ENCODE assay signal across 8 cellular contexts in genomic region chr19:48696353-48697010, GRCh38. TPM values are rescaled to one million over a fixed set of nuclear protein-coding genes. Genes with fewer than 3 reads are reported as not detected.
DNase-seq lines count a peak whose midpoint lies in the region; ATAC-seq and TF ChIP-seq lines count a peak whose summit lies in the region.

No MANE protein-coding gene starts in this region.

- no peaks in the 10 kb centered on the region for H3K9me3 ChIP-seq in CD8-positive, alpha-beta T cell (ENCODE audit: low read length)
- H3K9me3 ChIP-seq in esophagus muscularis mucosa: no peaks in the 10 kb centered on the region

- intact Hi-C loops in CD8-positive, alpha-beta T cell (cut with DNase I, micrococcal nuclease): no loop called here
- intact Hi-C loops in esophagus muscularis mucosa (cut with DNase I): no loop called here

- POLR2A ChIA-PET in CD8-positive, alpha-beta T cell (lab: Charles Lee): interaction anchor here (1.0 kb wide), 1 partner anchor 17 kb away, joined by 4 read pairs; no protein-coding TSS in a partner anchor

- H3K4me1 ChIP-seq in CD8-positive, alpha-beta T cell (ENCODE audit: insufficient read depth, low read length): peaks cover 11% of the 10 kb centered on the region
- H3K4me1 ChIP-seq in esophagus muscularis mucosa: peaks cover 8 to 13% (median 11%) of the 10 kb centered on the region in 4 donors

- H3K27me3 ChIP-seq in CD8-positive, alpha-beta T cell (ENCODE audit: insufficient read depth, low read length): no peaks in the 10 kb centered on the region
- peaks cover 0 to 25% (median 6%) of the 10 kb centered on the region in 4 donors for H3K27me3 ChIP-seq in esophagus muscularis mucosa

- no peak for TF ChIP-seq CTCF in CD8-positive, alpha-beta T cell (IDR thresholded peaks at IDR 0.05)
- TF ChIP-seq CTCF in esophagus muscularis mucosa (IDR thresholded peaks at IDR 0.05) (no peak), omental fat pad (IDR thresholded peaks at IDR 0.05) (no peak)

- no peak for TF ChIP-seq EP300 in esophagus muscularis mucosa (IDR thresholded peaks at IDR 0.05)

- ATAC-seq in CD8-positive, alpha-beta T cell: peak; percentile 55
- peak; percentile 56 for ATAC-seq in omental fat pad (ENCODE audit: low FRiP score)
- no peak for ATAC-seq in HG03095 (IDR thresholded peaks at IDR 0.05; ENCODE audit: unreplicated experiment)
- ATAC-seq in HG02763 (IDR thresholded peaks at IDR 0.05; ENCODE audit: unreplicated experiment): no peak

- CTCF ChIA-PET in CD8-positive, alpha-beta T cell (lab: Charles Lee): interaction anchor here (0.7 kb wide), 2 partner anchors 91 to 168 kb away, joined by 3 to 4 read pairs; no protein-coding TSS in a partner anchor

- peak in 2 of 7 experiments; percentile 20 to 50 for DNase-seq in CD8-positive, alpha-beta T cell
- peak; percentile 21 for DNase-seq in NCI-H2171 (lab: John Stamatoyannopoulos, UW)
- DNase-seq in esophagus muscularis mucosa (ENCODE audit: extremely low spot score): no peak
- no peak for DNase-seq in omental fat pad (ENCODE audit: low spot score)
- DNase-seq in hippocampal formation (lab: John Stamatoyannopoulos, UW): no peak
- no peak for DNase-seq in activated CD4-positive, CD25-positive, alpha-beta regulatory T cell treated with anti-CD3 and anti-CD28 coated beads, Interleukin-2, amount 50 U/mL, for 72 hours

- no peak for TF ChIP-seq POLR2A in esophagus muscularis mucosa (IDR thresholded peaks at IDR 0.05; ENCODE audit: low read depth)

- peaks cover 14% of the 10 kb centered on the region for H3K36me3 Mint-ChIP-seq in CD8-positive, alpha-beta T cell

- peaks cover 12% of the 10 kb centered on the region for H3K4me1 Mint-ChIP-seq in CD8-positive, alpha-beta T cell (ENCODE audit: low read depth)

- no peaks in the 10 kb centered on the region for H3K9me3 Mint-ChIP-seq in CD8-positive, alpha-beta T cell

- H3K36me3 ChIP-seq in CD8-positive, alpha-beta T cell (ENCODE audit: insufficient read depth, low read length): no peaks in the 10 kb centered on the region
- H3K36me3 ChIP-seq in esophagus muscularis mucosa: peaks cover 0 to 8% (median 2%) of the 10 kb centered on the region in 4 donors

- H3K4me3 Mint-ChIP-seq in CD8-positive, alpha-beta T cell: peak overlapping the region; percentile 64

- H3K4me3 ChIP-seq in CD8-positive, alpha-beta T cell (ENCODE audit: low read depth, low read length): no peak overlapping the region
- H3K4me3 ChIP-seq in esophagus muscularis mucosa: peak overlapping the region; percentile 13 to 46 (median 22)

- 6% methylated on average over 33 of the region's 34 CpGs for WGBS in esophagus muscularis mucosa

- H3K27ac Mint-ChIP-seq in CD8-positive, alpha-beta T cell: no peak overlapping the region

- no peak overlapping the region for H3K27ac ChIP-seq in CD8-positive, alpha-beta T cell (ENCODE audit: low read depth, low read length)
- H3K27ac ChIP-seq in esophagus muscularis mucosa (replicated peaks in 1 of 4): peak overlapping the region in 2 of 4 donors; percentile 26 to 63

- H3K27me3 Mint-ChIP-seq in CD8-positive, alpha-beta T cell (ENCODE audit: low read depth): peaks cover 19% of the 10 kb centered on the region

RNA-seq across cellular contexts. Expression of gene FUT2, which starts 0.7 kb away (rescaled TPM):
- total RNA-seq in CD8-positive, alpha-beta T cell: not detected
- not detected for total RNA-seq in esophagus muscularis mucosa
- total RNA-seq in omental fat pad: under 1 TPM in 2 of 4 donors, not detected in 2; 0.24 to 0.28 TPM

RNA-seq across cellular contexts. Expression of gene MAMSTR, which starts 23.0 kb away (rescaled TPM):
- total RNA-seq in CD8-positive, alpha-beta T cell: under 1 TPM; 0.17 to 0.65 TPM
- total RNA-seq in esophagus muscularis mucosa: 1 to 10 TPM in 3 of 4 donors, under 1 TPM in 1; 0.99 to 2.9 (median 1.8) TPM
- total RNA-seq in omental fat pad: 1 to 10 TPM in 2 of 4 donors, under 1 TPM in 2; 0.36 to 3.0 (median 1.0) TPM

RNA-seq across cellular contexts. Expression of gene NTN5, which starts 23.7 kb away (rescaled TPM):
- total RNA-seq in CD8-positive, alpha-beta T cell: 1 to 10 TPM; 2.4 to 2.7 TPM
- under 1 TPM in 3 of 4 donors, not detected in 1; under 0.01 to 0.34 (median 0.17) TPM for total RNA-seq in esophagus muscularis mucosa
- total RNA-seq in omental fat pad: under 1 TPM in 1 of 4 donors, not detected in 3; 0.47 TPM

RNA-seq across cellular contexts. Expression of gene RASIP1, which starts 43.9 kb away (rescaled TPM):
- total RNA-seq in CD8-positive, alpha-beta T cell: 1 to 10 TPM in 1 of 2 experiments, under 1 TPM in 1; 0.64 to 1.1 TPM
- total RNA-seq in esophagus muscularis mucosa (10 to 100 TPM; 15.0 to 27.7 (median 22.8) TPM), omental fat pad (10 to 100 TPM; 11.3 to 60.8 (median 32.4) TPM)

RNA-seq across cellular contexts. Expression of gene IZUMO1, which starts 50.2 kb away (rescaled TPM):
- not detected for total RNA-seq in CD8-positive, alpha-beta T cell
- not detected for total RNA-seq in esophagus muscularis mucosa
- 1 to 10 TPM in 3 of 4 donors, not detected in 1; 1.3 to 2.5 (median 1.3) TPM for total RNA-seq in omental fat pad

Comparison
In these comparisons a context has a peak if more than half of its experiments do, and no peak if none do; other contexts are left out.
1. ATAC-seq: peak in CD8-positive, alpha-beta T cell (single experiment) and omental fat pad (single experiment); none in HG03095 (single experiment) and HG02763 (single experiment).